ENCODE assay signal across 10 cellular contexts in the genomic region with DNA sequence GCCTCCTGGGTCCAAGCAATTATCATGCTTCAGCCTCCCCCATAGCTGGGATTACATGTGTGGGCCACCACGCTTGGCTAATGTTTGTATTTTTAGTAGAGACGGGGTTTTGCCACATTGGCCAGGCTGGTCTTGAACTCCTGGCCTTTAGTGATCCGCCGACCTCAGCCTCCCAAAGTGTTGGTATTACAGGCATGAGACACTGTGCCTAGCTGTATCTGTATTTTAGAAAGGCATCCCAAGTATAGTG.
DNase-seq lines count a peak whose midpoint lies in the region; ATAC-seq and TF ChIP-seq lines count a peak whose summit lies in the region.
"Had no signal": no experiment of that assay in that cellular context is flagged by ENCODE, and none has a peak within 500 bp of the region (broad histone marks: within the 10 kb centered on the region; RNA-seq: fewer than 3 reads in every experiment).

No MANE protein-coding gene starts in this region.

- no peaks in the 10 kb centered on the region for H3K9me2 ChIP-seq in SK-N-SH

- no peak for TF ChIP-seq EP300 in SK-N-SH (IDR thresholded peaks at IDR 0.05; ENCODE audit: borderline replicate concordance in 1 of 2, low read depth in 1 of 2, low read length in 1 of 2)

- CTCF ChIA-PET in SK-N-SH (lab: Yijun Ruan, JAX) (interaction anchor here (1.1 to 19.2 kb wide), 3 partner anchors 11 to 379 kb away, joined by 3 to 224 read pairs (median 3); no protein-coding TSS in a partner anchor), WTC11 (lab: Charles Lee) (interaction anchor here (0.8 to 4.5 kb wide), 3 partner anchors 11 to 224 kb away, joined by 3 to 34 read pairs (median 25); no protein-coding TSS in a partner anchor)

- ATAC-seq in SK-N-SH treated with all-trans-retinoic acid at 6 μM for 48 hours = no peak
- no peak for ATAC-seq in WTC11
- ATAC-seq in HG02852 (IDR thresholded peaks at IDR 0.05; ENCODE audit: unreplicated experiment) = no peak

- H3K4me1 Mint-ChIP-seq in WTC11 (peaks cover 11% of the 10 kb centered on the region), glutamatergic neuron (ENCODE audit: low read depth, unreplicated experiment) (peaks cover 4% of the 10 kb centered on the region)
- H3K4me1 Mint-ChIP-seq: natural killer cell had no signal

- TF ChIP-seq CTCF in SK-N-SH (IDR thresholded peaks at IDR 0.05) (no peak), WTC11 (IDR thresholded peaks at IDR 0.05) (no peak), glutamatergic neuron (IDR thresholded peaks at IDR 0.05; ENCODE audit: partially characterized antibody, unreplicated experiment) (no peak), smooth muscle cell (IDR thresholded peaks at IDR 0.05; ENCODE audit: borderline replicate concordance, insufficient read depth, poor library complexity, severe bottlenecking) (no peak)

- H3K4me3 Mint-ChIP-seq in WTC11 (no peak overlapping the region), glutamatergic neuron (ENCODE audit: unreplicated experiment) (no peak overlapping the region)
- H3K4me3 Mint-ChIP-seq: natural killer cell had no signal

- DNase-seq in SK-N-SH = no peak
- DNase-seq in WTC11 (ENCODE audit: low spot score) = no peak
- no peak for DNase-seq in glutamatergic neuron
- DNase-seq in smooth muscle cell (lab: John Stamatoyannopoulos, UW; ENCODE audit: unreplicated experiment) = no peak
- no peak for DNase-seq in KG1 (lab: John Stamatoyannopoulos, UW)
- no peak for DNase-seq in NCI-H1417 treated with DMSO at 0.1 percent for 48 hours (lab: John Stamatoyannopoulos, UW)
- DNase-seq: natural killer cell had no signal

- H3K4me1 ChIP-seq in SK-N-SH (ENCODE audit: control insufficient read depth in 1 of 2, insufficient read depth in 2 of 2, low read depth in 1 of 2, low read length in 1 of 2) (peaks cover 3 to 8% of the 10 kb centered on the region in 2 experiments; a peak in 2 of 4 replicates), smooth muscle cell (ENCODE audit: low read depth) (no peaks in the 10 kb centered on the region)

- H4K20me1 ChIP-seq in SK-N-SH (ENCODE audit: insufficient read depth) (no peaks in the 10 kb centered on the region), smooth muscle cell (ENCODE audit: low read depth) (no peaks in the 10 kb centered on the region)

- H3K4me2 ChIP-seq in SK-N-SH (no peak overlapping the region), smooth muscle cell (no peak overlapping the region)

- H3K36me3 ChIP-seq in SK-N-SH (replicated peaks in 1 of 2; ENCODE audit: control insufficient read depth in 1 of 2, insufficient read depth in 2 of 2, low read length in 1 of 2) (no peaks in the 10 kb centered on the region), smooth muscle cell (ENCODE audit: low read depth) (no peaks in the 10 kb centered on the region)
- H3K36me3 ChIP-seq: HAP-1 had no signal

- H3F3A ChIP-seq in SK-N-SH (replicated peaks; ENCODE audit: insufficient read depth) = peaks cover 3% of the 10 kb centered on the region
- peaks cover 7% of the 10 kb centered on the region for H3F3A ChIP-seq in smooth muscle cell (ENCODE audit: low read depth)

- no peak overlapping the region for H3K4me3 ChIP-seq in SK-N-SH (ENCODE audit: low read depth in 2 of 2, low read length in 1 of 2)
- no peak overlapping the region for H3K4me3 ChIP-seq in smooth muscle cell
- H3K4me3 ChIP-seq: HAP-1 had no signal

- peak overlapping the region; percentile 90 for H3K27ac Mint-ChIP-seq in WTC11
- H3K27ac Mint-ChIP-seq in glutamatergic neuron (ENCODE audit: unreplicated experiment) = peak overlapping the region; percentile 75
- H3K27ac Mint-ChIP-seq: natural killer cell had no signal

- H3K27me3 ChIP-seq in SK-N-SH (ENCODE audit: insufficient read depth) (no peaks in the 10 kb centered on the region), smooth muscle cell (ENCODE audit: low read depth) (no peaks in the 10 kb centered on the region)

- no peaks in the 10 kb centered on the region; the same call in 1 of the 2 replicates for H3K27me3 Mint-ChIP-seq in WTC11 (ENCODE audit: low read depth)
- H3K27me3 Mint-ChIP-seq in glutamatergic neuron (ENCODE audit: unreplicated experiment) = peaks cover 4% of the 10 kb centered on the region

- peak overlapping the region; percentile 81 for H2AFZ ChIP-seq in SK-N-SH (ENCODE audit: low read depth)
- no peak overlapping the region for H2AFZ ChIP-seq in smooth muscle cell (ENCODE audit: low read depth)

- H3K9ac ChIP-seq in SK-N-SH = no peak overlapping the region
- no peak overlapping the region for H3K9ac ChIP-seq in smooth muscle cell (ENCODE audit: low read depth)

- TF ChIP-seq RAD21 in SK-N-SH (IDR thresholded peaks at IDR 0.05; ENCODE audit: low read length) = no peak

- WGBS in SK-N-SH (ENCODE audit: low lambda C conversion rate) = 70% methylated on average over 2 of the region's 4 CpGs
- 82% methylated on average over 4 of the region's 4 CpGs for WGBS in smooth muscle cell (ENCODE audit: low lambda C conversion rate)

- no peaks in the 10 kb centered on the region for H3K79me2 ChIP-seq in SK-N-SH (ENCODE audit: insufficient read depth)
- no peaks in the 10 kb centered on the region for H3K79me2 ChIP-seq in smooth muscle cell (ENCODE audit: low read depth)

- H3K9me3 Mint-ChIP-seq in WTC11 (peaks cover 8% of the 10 kb centered on the region), glutamatergic neuron (ENCODE audit: unreplicated experiment) (peaks cover 4% of the 10 kb centered on the region)
- H3K9me3 Mint-ChIP-seq: natural killer cell had no signal

- H3K9me3 ChIP-seq in SK-N-SH = no peaks in the 10 kb centered on the region
- no peaks in the 10 kb centered on the region for H3K9me3 ChIP-seq in smooth muscle cell (replicated peaks; ENCODE audit: low read depth)
- H3K9me3 ChIP-seq: HAP-1 had no signal

- peaks cover 8% of the 10 kb centered on the region for H3K36me3 Mint-ChIP-seq in WTC11
- no peaks in the 10 kb centered on the region for H3K36me3 Mint-ChIP-seq in glutamatergic neuron (ENCODE audit: unreplicated experiment)
- H3K36me3 Mint-ChIP-seq: natural killer cell had no signal

- peak overlapping the region in 1 of 2 experiments; percentile 68; a peak in 2 of 4 replicates for H3K27ac ChIP-seq in SK-N-SH (ENCODE audit: low read depth in 2 of 2, low read length in 1 of 2)
- H3K27ac ChIP-seq in smooth muscle cell (ENCODE audit: low read depth) = peak overlapping the region; percentile 75

- POLR2A ChIA-PET in SK-N-SH (lab: Yijun Ruan, JAX) = no interaction called here
- POLR2A ChIA-PET in WTC11 (lab: Charles Lee) = no interaction called here

TF ChIP-seq in SK-N-SH, 30 proteins besides CTCF, POLR2A, EP300 and RAD21 (continues in another document):
- TF ChIP-seq POLR2AphosphoS5 (IDR thresholded peaks at IDR 0.05; ENCODE audit: low read depth, low read length) (no peak), FOSL2 (IDR thresholded peaks at IDR 0.05; ENCODE audit: borderline replicate concordance, low read depth) (no peak), RCOR1 (IDR thresholded peaks at IDR 0.05; ENCODE audit: low read length) (no peak), EZH2phosphoT487 (IDR thresholded peaks at IDR 0.05; ENCODE audit: borderline replicate concordance, low read depth) (no peak), RXRA (IDR thresholded peaks at IDR 0.05; ENCODE audit: borderline replicate concordance, low read depth) (no peak)

TF ChIP-seq in SK-N-SH treated with all-trans-retinoic acid at 6 μM for 48 hours, 23 proteins besides CTCF, POLR2A, EP300 and RAD21 (continues in another document):
- TF ChIP-seq ZC3H10 (CRISPR knock-in tag; IDR thresholded peaks at IDR 0.05) (no peak), ZNF565 (CRISPR knock-in tag; conservative IDR thresholded peaks at IDR 0.05; ENCODE audit: low read depth) (no peak), ISL1 (CRISPR knock-in tag; IDR thresholded peaks at IDR 0.05) (no peak), ZNF8 (CRISPR knock-in tag; IDR thresholded peaks at IDR 0.05) (no peak), GLIS3 (CRISPR knock-in tag; IDR thresholded peaks at IDR 0.05) (no peak), ZNF70 (CRISPR knock-in tag; IDR thresholded peaks at IDR 0.05) (no peak), OSR1 (CRISPR knock-in tag; IDR thresholded peaks at IDR 0.05) (no peak), CSDC2 (CRISPR knock-in tag; IDR thresholded peaks at IDR 0.05) (no peak)
- TF ChIP-seq, protein P1, sequence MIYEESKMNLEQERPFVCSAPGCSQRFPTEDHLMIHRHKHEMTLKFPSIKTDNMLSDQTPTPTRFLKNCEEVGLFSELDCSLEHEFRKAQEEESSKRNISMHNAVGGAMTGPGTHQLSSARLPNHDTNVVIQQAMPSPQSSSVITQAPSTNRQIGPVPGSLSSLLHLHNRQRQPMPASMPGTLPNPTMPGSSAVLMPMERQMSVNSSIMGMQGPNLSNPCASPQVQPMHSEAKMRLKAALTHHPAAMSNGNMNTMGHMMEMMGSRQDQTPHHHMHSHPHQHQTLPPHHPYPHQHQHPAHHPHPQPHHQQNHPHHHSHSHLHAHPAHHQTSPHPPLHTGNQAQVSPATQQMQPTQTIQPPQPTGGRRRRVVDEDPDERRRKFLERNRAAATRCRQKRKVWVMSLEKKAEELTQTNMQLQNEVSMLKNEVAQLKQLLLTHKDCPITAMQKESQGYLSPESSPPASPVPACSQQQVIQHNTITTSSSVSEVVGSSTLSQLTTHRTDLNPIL (CRISPR knock-in tag; IDR thresholded peaks at IDR 0.05; ENCODE audit: low read depth) = no peak

TF ChIP-seq in WTC11, 78 proteins besides CTCF, POLR2A, EP300 and RAD21:
- TF ChIP-seq, protein P2, sequence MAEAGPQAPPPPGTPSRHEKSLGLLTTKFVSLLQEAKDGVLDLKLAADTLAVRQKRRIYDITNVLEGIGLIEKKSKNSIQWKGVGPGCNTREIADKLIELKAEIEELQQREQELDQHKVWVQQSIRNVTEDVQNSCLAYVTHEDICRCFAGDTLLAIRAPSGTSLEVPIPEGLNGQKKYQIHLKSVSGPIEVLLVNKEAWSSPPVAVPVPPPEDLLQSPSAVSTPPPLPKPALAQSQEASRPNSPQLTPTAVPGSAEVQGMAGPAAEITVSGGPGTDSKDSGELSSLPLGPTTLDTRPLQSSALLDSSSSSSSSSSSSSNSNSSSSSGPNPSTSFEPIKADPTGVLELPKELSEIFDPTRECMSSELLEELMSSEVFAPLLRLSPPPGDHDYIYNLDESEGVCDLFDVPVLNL (CRISPR knock-in tag; IDR thresholded peaks at IDR 0.05; ENCODE audit: borderline replicate concordance, low read depth) = no peak
- TF ChIP-seq, protein P3, sequence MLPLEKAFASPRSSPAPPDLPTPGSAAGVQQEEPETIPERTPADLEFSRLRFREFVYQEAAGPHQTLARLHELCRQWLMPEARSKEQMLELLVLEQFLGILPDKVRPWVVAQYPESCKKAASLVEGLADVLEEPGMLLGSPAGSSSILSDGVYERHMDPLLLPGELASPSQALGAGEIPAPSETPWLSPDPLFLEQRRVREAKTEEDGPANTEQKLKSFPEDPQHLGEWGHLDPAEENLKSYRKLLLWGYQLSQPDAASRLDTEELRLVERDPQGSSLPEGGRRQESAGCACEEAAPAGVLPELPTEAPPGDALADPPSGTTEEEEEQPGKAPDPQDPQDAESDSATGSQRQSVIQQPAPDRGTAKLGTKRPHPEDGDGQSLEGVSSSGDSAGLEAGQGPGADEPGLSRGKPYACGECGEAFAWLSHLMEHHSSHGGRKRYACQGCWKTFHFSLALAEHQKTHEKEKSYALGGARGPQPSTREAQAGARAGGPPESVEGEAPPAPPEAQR (CRISPR knock-in tag; IDR thresholded peaks at IDR 0.05) = no peak
- TF ChIP-seq ZNF121 (CRISPR knock-in tag; IDR thresholded peaks at IDR 0.05) = 0 out of 2 replicates have a peak, but pooled peaks have one; percentile 14
TF ChIP-seq in WTC11: peak in this region for 1.
